ENCODE assay signal across 8 cellular contexts in genomic region chr5:102753889-102754498, GRCh38. TPM values are rescaled to one million over a fixed set of nuclear protein-coding genes. Genes with fewer than 3 reads are reported as not detected.
A peak's percentile ranks its signal among the peaks of the same experiment; 100 is the strongest.
DNase-seq lines count a peak whose midpoint lies in the region; ATAC-seq and TF ChIP-seq lines count a peak whose summit lies in the region.

No MANE protein-coding gene starts in this region.

- H2BK120ac ChIP-seq in trophoblast cell (ENCODE audit: insufficient read depth, low read length, poor library complexity): no peak overlapping the region

- intact Hi-C loops in esophagus squamous epithelium (cut with DNase I): no loop called here

- H3K9me3 ChIP-seq in esophagus squamous epithelium (no peaks in the 10 kb centered on the region), trophoblast cell (ENCODE audit: insufficient read depth, low read depth, low read length) (no peaks in the 10 kb centered on the region)

- H3K79me2 ChIP-seq in trophoblast cell (ENCODE audit: control insufficient read depth, insufficient read depth, low read length, poor library complexity): peaks cover 6% of the 10 kb centered on the region

- peak overlapping the region; percentile 99 for H3K4me2 ChIP-seq in trophoblast cell (ENCODE audit: low read length)

- H3K4ac ChIP-seq in trophoblast cell (ENCODE audit: low read depth, low read length): no peak overlapping the region

- TF ChIP-seq CTCF in GM12875 (IDR thresholded peaks at IDR 0.05; ENCODE audit: borderline replicate concordance, insufficient read depth, low read depth, low read length) (no peak), esophagus squamous epithelium (IDR thresholded peaks at IDR 0.05) (no peak)

- no peak overlapping the region for H3K9ac ChIP-seq in trophoblast cell (ENCODE audit: low read length)

- no peaks in the 10 kb centered on the region for H3K36me3 ChIP-seq in esophagus squamous epithelium
- no peaks in the 10 kb centered on the region for H3K36me3 ChIP-seq in trophoblast cell (ENCODE audit: control insufficient read depth in 1 of 2, insufficient read depth in 2 of 2, low read length in 2 of 2)

- no peak for ATAC-seq in HG02852 (IDR thresholded peaks at IDR 0.05; ENCODE audit: unreplicated experiment)

- 39 to 41% methylated on average over 8 of the region's 21 CpGs for WGBS in esophagus squamous epithelium, 2 donors
- WGBS in trophoblast cell (ENCODE audit: extremely low coverage, insufficient coverage, insufficient read length): no CpG with 5 or more reads among the region's 21 CpGs

- no peak overlapping the region for H4K8ac ChIP-seq in trophoblast cell (ENCODE audit: low read depth, low read length)

- H2BK12ac ChIP-seq in trophoblast cell (ENCODE audit: low read length): no peak overlapping the region

- H3K27me3 ChIP-seq in esophagus squamous epithelium (peaks cover 0 to 18% (median 0%) of the 10 kb centered on the region in 4 donors), trophoblast cell (ENCODE audit: insufficient read depth, low read length) (peaks cover 7% of the 10 kb centered on the region)

- H2AFZ ChIP-seq in trophoblast cell (ENCODE audit: insufficient read depth, low read length, poor library complexity): peak overlapping the region; percentile 15

- no peak overlapping the region for H4K12ac ChIP-seq in trophoblast cell (ENCODE audit: low read depth, low read length)

- peak overlapping the region; percentile 85 for H3K4me3 ChIP-seq in GM12875 (ENCODE audit: low read depth, low read length)
- peak overlapping the region; percentile 62 to 94 (median 81) for H3K4me3 ChIP-seq in esophagus squamous epithelium
- peak overlapping the region; percentile 80 for H3K4me3 ChIP-seq in trophoblast cell (ENCODE audit: low read depth, low read length)

- DNase-seq in SW480 (ENCODE audit: low spot score) (peak; percentile 66), esophagus squamous epithelium (lab: John Stamatoyannopoulos, UW) (no peak), trophoblast cell (no peak), NOMO-1 (lab: John Stamatoyannopoulos, UW; ENCODE audit: unreplicated experiment in 2 of 2) (no peak), glomerular visceral epithelial cell (ENCODE audit: extremely low spot score) (no peak), NCI-H2081 treated with DMSO at 0.1 percent for 48 hours (lab: John Stamatoyannopoulos, UW) (no peak)

- H3K4me1 ChIP-seq in esophagus squamous epithelium (peaks cover 9 to 31% (median 17%) of the 10 kb centered on the region in 3 donors), trophoblast cell (ENCODE audit: control insufficient read depth in 1 of 2, insufficient read depth in 2 of 2, low read length in 2 of 2) (peaks cover 0 to 6% of the 10 kb centered on the region in 2 experiments)

- H3K27ac ChIP-seq in esophagus squamous epithelium: peak overlapping the region in 1 of 4 donors; percentile 77
- no peak overlapping the region for H3K27ac ChIP-seq in trophoblast cell (ENCODE audit: low read depth, low read length)

- H3K14ac ChIP-seq in trophoblast cell (ENCODE audit: low read length): no peak overlapping the region

- no peak overlapping the region for H2BK5ac ChIP-seq in trophoblast cell (ENCODE audit: low read depth, low read length, poor library complexity)

- H3K23ac ChIP-seq in trophoblast cell (ENCODE audit: low read length): no peak overlapping the region

- H3K79me1 ChIP-seq in trophoblast cell (ENCODE audit: low read length): peaks cover 9% of the 10 kb centered on the region

- H4K91ac ChIP-seq in trophoblast cell (ENCODE audit: low read depth, low read length): no peak overlapping the region

- TF ChIP-seq POLR2A in esophagus squamous epithelium (IDR thresholded peaks at IDR 0.05): no peak

- no peak overlapping the region for H3K18ac ChIP-seq in trophoblast cell (ENCODE audit: low read length)

- no peak overlapping the region for H2AK5ac ChIP-seq in trophoblast cell (ENCODE audit: low read length)

RNA-seq across cellular contexts. Expression of gene PAM, which starts 1.1 kb away (rescaled TPM):
- 10 to 100 TPM; 33.0 to 88.5 (median 53.8) TPM for total RNA-seq in esophagus squamous epithelium
- polyA plus RNA-seq in trophoblast cell (2013): 139 and 142 TPM in 2 replicates
